In the genomic region with DNA sequence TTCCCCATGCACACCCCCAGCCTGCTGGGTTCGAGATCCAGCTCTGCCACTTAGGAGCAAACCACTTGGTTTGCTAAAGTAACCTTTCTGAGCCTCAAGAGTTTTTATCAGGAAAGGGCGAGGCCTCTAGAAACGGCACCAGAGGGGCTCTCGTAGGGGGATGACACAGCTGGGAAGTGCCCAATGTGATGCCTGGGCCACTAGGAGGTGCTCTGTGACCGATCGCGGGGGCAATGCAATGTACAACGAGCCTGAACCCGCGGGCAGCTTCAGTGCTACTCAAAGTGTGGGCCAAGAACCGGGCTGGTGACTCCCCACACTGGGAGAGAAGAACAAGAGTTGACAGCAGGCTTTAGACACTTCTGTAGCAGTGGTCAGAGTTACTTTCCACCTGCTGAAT, we compare ENCODE assay signal across 8 cellular contexts. TPM values are rescaled to one million over a fixed set of nuclear protein-coding genes. Genes with fewer than 3 reads are reported as not detected.
DNase-seq lines count a peak whose midpoint lies in the region; ATAC-seq and TF ChIP-seq lines count a peak whose summit lies in the region.

No MANE protein-coding gene starts in this region.

- intact Hi-C loops in activated T-helper 1 cell treated with anti-CD3 and anti-CD28 coated beads, Interleukin-12 subunit alpha, Interleukin-12 subunit beta, Interleukin-2, Interleukin-4 antibody, amounts not matched to agents 30 ng/mL and 10 ng/mL and 1 ng/mL, durations not matched to agents 14 hours and 24 hours and 36 hours (cut with micrococcal nuclease), result loop anchor here (1.0 kb wide), 1 partner anchor 36 kb away; no protein-coding TSS in a partner anchor
- intact Hi-C loops in left lung (cut with DNase I), result no loop called here
- intact Hi-C loops in tibial artery (cut with DNase I; ENCODE audit: low total_unique reads), result no loop called here

- H3K9me3 Mint-ChIP-seq in activated T-helper 1 cell treated with anti-CD3 and anti-CD28 coated beads, Interleukin-12 subunit alpha, Interleukin-12 subunit beta, Interleukin-2, Interleukin-4 antibody, amounts not matched to agents 30 ng/mL and 10 ng/mL and 1 ng/mL, durations not matched to agents 14 hours and 24 hours and 36 hours, result no peaks in the 10 kb centered on the region

- no peaks in the 10 kb centered on the region for H3K27me3 ChIP-seq in left lung
- H3K27me3 ChIP-seq in tibial artery, result peaks cover 0 to 20% of the 10 kb centered on the region in 2 donors

- H3K4me3 Mint-ChIP-seq in activated T-helper 1 cell treated with anti-CD3 and anti-CD28 coated beads, Interleukin-12 subunit alpha, Interleukin-12 subunit beta, Interleukin-2, Interleukin-4 antibody, amounts not matched to agents 30 ng/mL and 10 ng/mL and 1 ng/mL, durations not matched to agents 14 hours and 24 hours and 36 hours, result no peak overlapping the region

- H3K36me3 ChIP-seq in left lung (peaks cover 0 to 4% of the 10 kb centered on the region in 2 donors), tibial artery (no peaks in the 10 kb centered on the region)

- DNase-seq in activated CD4-positive, CD25-positive, alpha-beta regulatory T cell treated with anti-CD3 and anti-CD28 coated beads, Interleukin-2, amount 50 U/mL, for 16 hours (ENCODE audit: low read depth, low spot score), result peak; percentile 10
- no peak for DNase-seq in activated CD4-positive, CD25-positive, alpha-beta regulatory T cell treated with anti-CD3 and anti-CD28 coated beads, Interleukin-2, amount 50 U/mL, for 72 hours
- DNase-seq in NCI-H146 (lab: John Stamatoyannopoulos, UW) (peak; percentile 28), left lung (peak in 1 of 2 donors; percentile 36), pons (ENCODE audit: low spot score) (no peak), OCI-M2 (lab: John Stamatoyannopoulos, UW; ENCODE audit: unreplicated experiment) (no peak), tibial artery (no peak)
- DNase-seq in activated T-helper 1 cell treated with anti-CD3 and anti-CD28 coated beads, Interleukin-12 subunit alpha, Interleukin-12 subunit beta, Interleukin-2, Interleukin-4 antibody, amounts not matched to agents 30 ng/mL and 10 ng/mL and 1 ng/mL, durations not matched to agents 14 hours and 24 hours and 36 hours (ENCODE audit: low spot score), result peak; percentile 11

- H3K27ac ChIP-seq in left lung (no peak overlapping the region), tibial artery (no peak overlapping the region)

- TF ChIP-seq CTCF in left lung (IDR thresholded peaks at IDR 0.05), result peak in 1 of 2 donors; percentile 19
- TF ChIP-seq CTCF in tibial artery (IDR thresholded peaks at IDR 0.05), result no peak

- H3K4me1 Mint-ChIP-seq in activated T-helper 1 cell treated with anti-CD3 and anti-CD28 coated beads, Interleukin-12 subunit alpha, Interleukin-12 subunit beta, Interleukin-2, Interleukin-4 antibody, amounts not matched to agents 30 ng/mL and 10 ng/mL and 1 ng/mL, durations not matched to agents 14 hours and 24 hours and 36 hours (ENCODE audit: low read depth), result no peaks in the 10 kb centered on the region

- ATAC-seq in left lung, result peak; percentile 87

- H3K4me1 ChIP-seq in left lung (no peaks in the 10 kb centered on the region), tibial artery (no peaks in the 10 kb centered on the region)

- H3K27me3 Mint-ChIP-seq in activated T-helper 1 cell treated with anti-CD3 and anti-CD28 coated beads, Interleukin-12 subunit alpha, Interleukin-12 subunit beta, Interleukin-2, Interleukin-4 antibody, amounts not matched to agents 30 ng/mL and 10 ng/mL and 1 ng/mL, durations not matched to agents 14 hours and 24 hours and 36 hours (ENCODE audit: insufficient read depth), result peaks cover 5% of the 10 kb centered on the region

- no peaks in the 10 kb centered on the region for H3K9me3 ChIP-seq in left lung
- no peaks in the 10 kb centered on the region for H3K9me3 ChIP-seq in tibial artery

- no peak overlapping the region for H3K27ac Mint-ChIP-seq in activated T-helper 1 cell treated with anti-CD3 and anti-CD28 coated beads, Interleukin-12 subunit alpha, Interleukin-12 subunit beta, Interleukin-2, Interleukin-4 antibody, amounts not matched to agents 30 ng/mL and 10 ng/mL and 1 ng/mL, durations not matched to agents 14 hours and 24 hours and 36 hours

- H3K4me3 ChIP-seq in left lung, result no peak overlapping the region
- H3K4me3 ChIP-seq in tibial artery, result no peak overlapping the region

- no peaks in the 10 kb centered on the region for H3K36me3 Mint-ChIP-seq in activated T-helper 1 cell treated with anti-CD3 and anti-CD28 coated beads, Interleukin-12 subunit alpha, Interleukin-12 subunit beta, Interleukin-2, Interleukin-4 antibody, amounts not matched to agents 30 ng/mL and 10 ng/mL and 1 ng/mL, durations not matched to agents 14 hours and 24 hours and 36 hours (ENCODE audit: low read depth)

RNA-seq across cellular contexts. Expression of a gene that starts 9.4 kb away (rescaled TPM):
- not detected in 2 replicates for total RNA-seq in activated T-helper 1 cell treated with anti-CD3 and anti-CD28 coated beads, Interleukin-12 subunit alpha, Interleukin-12 subunit beta, Interleukin-2, Interleukin-4 antibody, amounts not matched to agents 30 ng/mL and 10 ng/mL and 1 ng/mL, durations not matched to agents 14 hours and 24 hours and 36 hours
- total RNA-seq in left lung, result 100 to 1,000 TPM in 1 of 2 donors, 10 to 100 TPM in 1; 67.0 to 209 TPM

RNA-seq across cellular contexts. Expression of a gene that starts 15.3 kb away (rescaled TPM):
- 40.0 and 41.4 TPM in 2 replicates for total RNA-seq in activated T-helper 1 cell treated with anti-CD3 and anti-CD28 coated beads, Interleukin-12 subunit alpha, Interleukin-12 subunit beta, Interleukin-2, Interleukin-4 antibody, amounts not matched to agents 30 ng/mL and 10 ng/mL and 1 ng/mL, durations not matched to agents 14 hours and 24 hours and 36 hours
- 10 to 100 TPM; 28.5 to 39.0 TPM for total RNA-seq in left lung

RNA-seq across cellular contexts. Expression of a gene that starts 22.6 kb away (rescaled TPM):
- total RNA-seq in activated T-helper 1 cell treated with anti-CD3 and anti-CD28 coated beads, Interleukin-12 subunit alpha, Interleukin-12 subunit beta, Interleukin-2, Interleukin-4 antibody, amounts not matched to agents 30 ng/mL and 10 ng/mL and 1 ng/mL, durations not matched to agents 14 hours and 24 hours and 36 hours, result 11.6 and 12.5 TPM in 2 replicates
- total RNA-seq in left lung, result 10 to 100 TPM in 1 of 2 donors, 1 to 10 TPM in 1; 9.6 to 21.0 TPM

RNA-seq across cellular contexts. Expression of a gene that starts 41.2 kb away (rescaled TPM):
- 27.5 and 27.7 TPM in 2 replicates for total RNA-seq in activated T-helper 1 cell treated with anti-CD3 and anti-CD28 coated beads, Interleukin-12 subunit alpha, Interleukin-12 subunit beta, Interleukin-2, Interleukin-4 antibody, amounts not matched to agents 30 ng/mL and 10 ng/mL and 1 ng/mL, durations not matched to agents 14 hours and 24 hours and 36 hours
- total RNA-seq in left lung, result 10 to 100 TPM in 1 of 2 donors, 1 to 10 TPM in 1; 7.2 to 15.0 TPM

Comparison
In these comparisons a context has a peak if more than half of its experiments do, and no peak if none do; other contexts are left out.
1. DNase-seq: peak in activated CD4-positive, CD25-positive, alpha-beta regulatory T cell treated with anti-CD3 and anti-CD28 coated beads, Interleukin-2, amount 50 U/mL, for 16 hours (single experiment), NCI-H146 (single experiment) and activated T-helper 1 cell treated with anti-CD3 and anti-CD28 coated beads, Interleukin-12 subunit alpha, Interleukin-12 subunit beta, Interleukin-2, Interleukin-4 antibody, amounts not matched to agents 30 ng/mL and 10 ng/mL and 1 ng/mL, durations not matched to agents 14 hours and 24 hours and 36 hours (single experiment); none in activated CD4-positive, CD25-positive, alpha-beta regulatory T cell treated with anti-CD3 and anti-CD28 coated beads, Interleukin-2, amount 50 U/mL, for 72 hours (single experiment), pons (single experiment), OCI-M2 (single experiment) and tibial artery (0 of 2).
2. RNA of a gene that starts 9.4 kb away (total RNA-seq): 67.0 to 209 TPM in left lung; not detected in activated T-helper 1 cell treated with anti-CD3 and anti-CD28 coated beads, Interleukin-12 subunit alpha, Interleukin-12 subunit beta, Interleukin-2, Interleukin-4 antibody, amounts not matched to agents 30 ng/mL and 10 ng/mL and 1 ng/mL, durations not matched to agents 14 hours and 24 hours and 36 hours; every median in the first group is over 10 times any median in the second.